11 cellular contexts compared by ENCODE assay signal in the genomic region with DNA sequence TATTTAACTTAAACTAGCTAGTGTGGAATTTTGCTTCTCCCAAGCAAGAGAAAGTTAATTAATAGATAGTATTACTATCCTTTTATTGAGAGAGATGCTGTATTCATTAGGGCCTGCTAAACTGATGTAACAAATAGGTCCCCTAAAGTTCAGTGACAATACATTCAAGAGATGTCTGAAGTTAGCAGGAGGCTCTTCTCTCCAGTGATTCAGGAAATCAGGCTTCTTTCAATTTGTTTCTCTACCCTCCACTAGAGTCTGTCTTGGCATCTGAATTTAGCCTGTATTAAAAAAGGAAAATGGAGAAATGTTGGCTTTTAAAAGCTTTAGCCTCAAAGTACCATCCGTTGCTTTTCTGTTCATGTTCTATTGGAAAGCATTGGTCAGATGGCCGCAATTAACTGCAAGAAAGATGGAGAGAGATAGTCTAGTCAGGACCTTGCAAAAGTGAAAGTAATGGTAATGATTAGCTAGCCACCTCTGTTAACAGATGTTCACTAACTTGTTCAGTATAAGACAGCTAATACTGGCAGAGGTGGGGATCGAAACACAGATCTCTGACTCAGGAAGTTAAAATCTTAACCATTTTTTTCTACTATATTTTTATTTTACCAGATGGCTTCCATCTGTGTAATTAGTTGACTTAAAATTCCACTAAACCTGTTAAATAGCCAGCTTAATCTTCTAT.
A peak's percentile ranks its signal among the peaks of the same experiment; 100 is the strongest.
DNase-seq lines count a peak whose midpoint lies in the region; ATAC-seq and TF ChIP-seq lines count a peak whose summit lies in the region.
"Had no signal": no experiment of that assay in that cellular context is flagged by ENCODE, and none has a peak within 500 bp of the region (broad histone marks: within the 10 kb centered on the region; RNA-seq: fewer than 3 reads in every experiment).

No MANE protein-coding gene starts in this region.

- peak; percentile 24 for DNase-seq in DMS 273 treated with DMSO at 0.1 percent for 48 hours (lab: John Stamatoyannopoulos, UW)
- peak; percentile 15 for DNase-seq in HS-5 (ENCODE audit: low read depth)
- DNase-seq in globus pallidus (ENCODE audit: low spot score), result no peak
- no peak for DNase-seq in head of caudate nucleus
- no peak for DNase-seq in erythroblast (lab: John Stamatoyannopoulos, UW)
- no peak for DNase-seq in activated CD4-positive, alpha-beta T cell treated with anti-CD3 and anti-CD28 coated beads for 48 hours
- DNase-seq: activated T-cell treated with anti-CD3 and anti-CD28 coated beads, Interleukin-2, amount 50 U/mL, for 24 hours; brain microvascular endothelial cell; esophagus squamous epithelium had no signal

- intact Hi-C loops in head of caudate nucleus (cut with DNase I), result no loop called here

- no peak for TF ChIP-seq POLR2A in erythroblast (IDR thresholded peaks at IDR 0.05; ENCODE audit: low read length)

- peak; percentile 98 for ATAC-seq in GM19452 (IDR thresholded peaks at IDR 0.05; ENCODE audit: unreplicated experiment)
- ATAC-seq in HG02885 (IDR thresholded peaks at IDR 0.05; ENCODE audit: poor library complexity, unreplicated experiment), result peak; percentile 73

Comparison
In these comparisons a context has a peak if more than half of its experiments do, and no peak if none do; other contexts are left out.
1. DNase-seq: peak in DMS 273 treated with DMSO at 0.1 percent for 48 hours (single experiment) and HS-5 (single experiment); none in globus pallidus (single experiment), head of caudate nucleus (0 of 42), erythroblast (0 of 2) and activated CD4-positive, alpha-beta T cell treated with anti-CD3 and anti-CD28 coated beads for 48 hours (single experiment).